13 cellular contexts compared by ENCODE assay signal in the genomic region with DNA sequence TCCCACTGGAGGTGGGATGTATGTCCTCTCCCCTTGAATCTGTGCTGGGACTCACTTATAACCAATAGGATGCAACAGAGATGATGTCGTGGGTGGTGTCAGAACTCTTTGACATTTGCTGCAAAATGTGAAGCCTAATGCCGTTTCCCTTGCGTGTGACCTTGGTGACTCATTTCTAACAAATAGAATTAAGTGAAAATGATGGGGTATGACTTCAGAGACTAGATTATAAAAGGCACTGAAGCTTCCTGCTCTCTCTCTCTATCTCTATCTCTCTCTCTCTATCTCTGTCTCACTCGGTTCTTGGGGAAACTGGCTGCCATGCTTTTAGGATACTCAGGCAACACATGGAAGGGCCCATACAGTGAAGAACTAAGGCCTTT.
A peak's percentile ranks its signal among the peaks of the same experiment; 100 is the strongest.
DNase-seq lines count a peak whose midpoint lies in the region; FAIRE-seq and TF ChIP-seq lines count a peak whose summit lies in the region.
"Had no signal": no experiment of that assay in that cellular context is flagged by ENCODE, and none has a peak within 500 bp of the region (broad histone marks: within the 10 kb centered on the region; RNA-seq: fewer than 3 reads in every experiment).

No MANE protein-coding gene starts in this region.

- no peak overlapping the region for H3K4me3 ChIP-seq in coronary artery
- H3K4me3 ChIP-seq: testis had no signal

- in situ Hi-C loops in Caki2 (cut with HindIII; ENCODE audit: low pct_unique_long_range_greater_than_20kb, low sequenced_read_pairs) = loop anchor here (5.0 kb wide), 1 partner anchor 42 kb away; no protein-coding TSS in a partner anchor

- H3K4me3 Mint-ChIP-seq in neural crest cell = no peak overlapping the region
- H3K4me3 Mint-ChIP-seq: activated CD4-positive, alpha-beta T cell treated with anti-CD3 and anti-CD28 coated beads, Interleukin-2, amount 10 ng/mL, durations not matched to agents 7 days and 5 days had no signal

- DNase-seq in Caki2 (ENCODE audit: low read depth) = peak; percentile 79
- peak; percentile 2 for DNase-seq in NCI-H69 (lab: John Stamatoyannopoulos, UW)
- DNase-seq in coronary artery (ENCODE audit: low spot score) = no peak
- DNase-seq in neural crest cell (ENCODE audit: low read depth, low spot score) = no peak
- no peak for DNase-seq in HUDEP-2 (lab: John Stamatoyannopoulos, UW; ENCODE audit: unreplicated experiment in 76 of 76)
- DNase-seq in epidermal melanocyte (ENCODE audit: insufficient read length, low spot score) = no peak
- no peak for DNase-seq in NCI-H146 (lab: John Stamatoyannopoulos, UW)
- no peak for DNase-seq in frontal cortex (ENCODE audit: low spot score in 2 of 2)
- DNase-seq: activated CD4-positive, alpha-beta T cell treated with anti-CD3 and anti-CD28 coated beads, Interleukin-2, amount 10 ng/mL, durations not matched to agents 7 days and 5 days; COR-L47; stimulated activated CD4-positive, alpha-beta T cell treated with anti-CD3 and anti-CD28 coated beads, Interleukin-2, amount 100 ng/mL, for 24 hours; testis had no signal

- no peaks in the 10 kb centered on the region for H3K36me3 Mint-ChIP-seq in neural crest cell (ENCODE audit: low read depth)

- H3K27ac Mint-ChIP-seq in neural crest cell (ENCODE audit: unreplicated experiment) = peak overlapping the region; percentile 79
- H3K27ac Mint-ChIP-seq: activated CD4-positive, alpha-beta T cell treated with anti-CD3 and anti-CD28 coated beads, Interleukin-2, amount 10 ng/mL, durations not matched to agents 7 days and 5 days had no signal

- H3K9me3 Mint-ChIP-seq in neural crest cell = peaks cover 4% of the 10 kb centered on the region
- H3K9me3 Mint-ChIP-seq: activated CD4-positive, alpha-beta T cell treated with anti-CD3 and anti-CD28 coated beads, Interleukin-2, amount 10 ng/mL, durations not matched to agents 7 days and 5 days had no signal

- no peak for TF ChIP-seq CTCF in coronary artery (IDR thresholded peaks at IDR 0.05)
- TF ChIP-seq CTCF in neural crest cell (conservative IDR thresholded peaks at IDR 0.05) = no peak

- H3K27me3 Mint-ChIP-seq in neural crest cell (ENCODE audit: low read depth) = no peaks in the 10 kb centered on the region
- H3K27me3 Mint-ChIP-seq: activated CD4-positive, alpha-beta T cell treated with anti-CD3 and anti-CD28 coated beads, Interleukin-2, amount 10 ng/mL, durations not matched to agents 7 days and 5 days had no signal

- H3K27ac ChIP-seq in coronary artery = peak overlapping the region; percentile 6 to 85
- H3K27ac ChIP-seq: testis had no signal

- no peak for FAIRE-seq in frontal cortex (lab: Jason Lieb, UNC)
- FAIRE-seq: GM18507 had no signal

- H3K4me1 Mint-ChIP-seq in neural crest cell = no peaks in the 10 kb centered on the region
- H3K4me1 Mint-ChIP-seq: activated CD4-positive, alpha-beta T cell treated with anti-CD3 and anti-CD28 coated beads, Interleukin-2, amount 10 ng/mL, durations not matched to agents 7 days and 5 days had no signal

Comparison
In these comparisons a context has a peak if more than half of its experiments do, and no peak if none do; other contexts are left out.
1. DNase-seq: peak in Caki2 (single experiment) and NCI-H69 (single experiment); none in coronary artery (single experiment), neural crest cell (single experiment), HUDEP-2 (0 of 76), epidermal melanocyte (single experiment), NCI-H146 (single experiment) and frontal cortex (0 of 2).